ENCODE assay signal across 8 cellular contexts in genomic region chr14:102320033-102320660, GRCh38. TPM values are rescaled to one million over a fixed set of nuclear protein-coding genes. Genes with fewer than 3 reads are reported as not detected.
DNase-seq lines count a peak whose midpoint lies in the region; ATAC-seq and TF ChIP-seq lines count a peak whose summit lies in the region.

No MANE protein-coding gene starts in this region.

- H2BK5ac ChIP-seq in neuronal stem cell (ENCODE audit: low read length) = no peak overlapping the region

- H3K9ac ChIP-seq in OCI-LY1 (ENCODE audit: low read length) = peak overlapping the region; percentile 64
- H3K9ac ChIP-seq in neuronal stem cell (ENCODE audit: low read depth, low read length, poor library complexity) = peak overlapping the region; percentile 74

- H2BK12ac ChIP-seq in neuronal stem cell (ENCODE audit: low read length) = no peak overlapping the region

- peak; percentile 35 for ATAC-seq in GM18502 (IDR thresholded peaks at IDR 0.05; ENCODE audit: poor library complexity, unreplicated experiment)
- ATAC-seq in HG02840 (IDR thresholded peaks at IDR 0.05; ENCODE audit: low FRiP score, unreplicated experiment) = peak; percentile 33
- ATAC-seq in foreskin keratinocyte = peak; percentile 34
- no peak for ATAC-seq in GM21576 (IDR thresholded peaks at IDR 0.05; ENCODE audit: unreplicated experiment)

- H3K4me1 ChIP-seq in OCI-LY1 (ENCODE audit: insufficient read depth, low read length, severe bottlenecking) = peaks cover 44% of the 10 kb centered on the region
- no peaks in the 10 kb centered on the region for H3K4me1 ChIP-seq in foreskin keratinocyte
- peaks cover 12 to 14% of the 10 kb centered on the region in 2 donors for H3K4me1 ChIP-seq in neuronal stem cell (ENCODE audit: control insufficient read depth in 2 of 2, insufficient read depth in 1 of 2, low read depth in 1 of 2, low read length in 2 of 2)

- H3K27ac ChIP-seq in OCI-LY1 (ENCODE audit: low read depth, low read length, poor library complexity, severe bottlenecking) = peak overlapping the region; percentile 48
- H3K27ac ChIP-seq in foreskin keratinocyte = peak overlapping the region; percentile 54
- no peak overlapping the region for H3K27ac ChIP-seq in neuronal stem cell (replicated peaks; ENCODE audit: low read length)

- H3K9me3 ChIP-seq in OCI-LY1 (ENCODE audit: low read length) (no peaks in the 10 kb centered on the region), neuronal stem cell (replicated peaks in 1 of 2; ENCODE audit: control insufficient read depth in 2 of 2, insufficient read depth in 1 of 2, low read depth in 1 of 2, low read length in 2 of 2) (no peaks in the 10 kb centered on the region)

- no peak overlapping the region for H2AFZ ChIP-seq in OCI-LY1 (ENCODE audit: low read length)
- peak overlapping the region; percentile 89 for H2AFZ ChIP-seq in neuronal stem cell (ENCODE audit: low read length)

- no peaks in the 10 kb centered on the region for H3K79me2 ChIP-seq in OCI-LY1 (ENCODE audit: insufficient read depth, low read length)

- no peak overlapping the region for H2AK5ac ChIP-seq in neuronal stem cell (ENCODE audit: low read depth, low read length)

- peak; percentile 35 for DNase-seq in activated effector memory CD4-positive, alpha-beta T cell treated with Interleukin-2 at 50 U/mL for 16 hours
- DNase-seq in foreskin keratinocyte (no peak), neuronal stem cell (ENCODE audit: low spot score) (no peak), NCI-H524 treated with DMSO at 0.1 percent for 48 hours (lab: John Stamatoyannopoulos, UW) (no peak)

- no peak overlapping the region for H2BK15ac ChIP-seq in neuronal stem cell (ENCODE audit: low read length)

- no peak for TF ChIP-seq CTCF in OCI-LY1 (IDR thresholded peaks at IDR 0.05; ENCODE audit: low read length)
- TF ChIP-seq CTCF in foreskin keratinocyte (conservative IDR thresholded peaks at IDR 0.05) = no peak

- H3K4me3 ChIP-seq in OCI-LY1 (ENCODE audit: low read depth, low read length, poor library complexity, severe bottlenecking) = peak overlapping the region; percentile 70
- H3K4me3 ChIP-seq in neuronal stem cell (ENCODE audit: low read length in 2 of 2) = peak overlapping the region; percentile 78 to 90

- H3K23ac ChIP-seq in neuronal stem cell (ENCODE audit: low read depth, low read length, poor library complexity) = no peak overlapping the region

- no peaks in the 10 kb centered on the region for H3K9me2 ChIP-seq in OCI-LY1 (ENCODE audit: low read depth, low read length)

- H3K4ac ChIP-seq in neuronal stem cell (ENCODE audit: low read length) = no peak overlapping the region

- H3K79me1 ChIP-seq in neuronal stem cell (ENCODE audit: low read depth, low read length) = peaks cover 3% of the 10 kb centered on the region

- H3K14ac ChIP-seq in neuronal stem cell (ENCODE audit: low read length) = no peak overlapping the region

- H3K18ac ChIP-seq in neuronal stem cell (ENCODE audit: low read length) = peak overlapping the region; percentile 55

- H2BK120ac ChIP-seq in neuronal stem cell (ENCODE audit: low read depth, low read length) = no peak overlapping the region

- H3K4me2 ChIP-seq in OCI-LY1 (ENCODE audit: low read length) (peak overlapping the region; percentile 70), neuronal stem cell (ENCODE audit: insufficient read depth, low read length, poor library complexity, severe bottlenecking) (peak overlapping the region; percentile 62)

- no peaks in the 10 kb centered on the region for H3F3A ChIP-seq in OCI-LY1 (ENCODE audit: insufficient read depth, low read length)

- H3K27me3 ChIP-seq in OCI-LY1 (ENCODE audit: insufficient read depth, low read length) = no peaks in the 10 kb centered on the region
- no peaks in the 10 kb centered on the region for H3K27me3 ChIP-seq in foreskin keratinocyte
- H3K27me3 ChIP-seq in neuronal stem cell (ENCODE audit: control insufficient read depth in 3 of 3, insufficient read depth in 3 of 3, low read depth in 1 of 3, low read length in 3 of 3) = no peaks in the 10 kb centered on the region

- H3K36me3 ChIP-seq in OCI-LY1 (ENCODE audit: insufficient read depth, low read length) (no peaks in the 10 kb centered on the region), neuronal stem cell (replicated peaks in 1 of 2; ENCODE audit: control insufficient read depth in 2 of 2, insufficient read depth in 2 of 2, low read length in 2 of 2) (peaks cover 2 to 17% of the 10 kb centered on the region in 2 donors)

- no peaks in the 10 kb centered on the region for H4K20me1 ChIP-seq in OCI-LY1 (ENCODE audit: insufficient read depth, low read length)

- no peak overlapping the region for H4K8ac ChIP-seq in neuronal stem cell (ENCODE audit: low read depth, low read length)

- no peak overlapping the region for H4K91ac ChIP-seq in neuronal stem cell (ENCODE audit: low read depth, low read length, poor library complexity)

- WGBS in neuronal stem cell (ENCODE audit: extremely low coverage in 2 of 2, insufficient read length in 2 of 2, insufficient replicate concordance in 1 of 2), 2 donors = no CpG with 5 or more reads among the region's 30 CpGs

RNA-seq across cellular contexts. Expression of gene ZNF839, which starts 0.6 kb away (rescaled TPM):
- 8.0 and 10.2 TPM in 2 replicates for total RNA-seq in foreskin keratinocyte
- polyA plus RNA-seq in foreskin keratinocyte = 6.5 and 7.4 TPM in 2 replicates
- polyA plus RNA-seq in neuronal stem cell (2013, experiment 1 of 2) = 8.2 TPM
- polyA plus RNA-seq in neuronal stem cell (2013, experiment 2 of 2) = 8.3 TPM

RNA-seq across cellular contexts. Expression of gene MOK, which starts 15.2 kb away (rescaled TPM):
- 22.1 and 28.9 TPM in 2 replicates for total RNA-seq in foreskin keratinocyte
- polyA plus RNA-seq in foreskin keratinocyte = 20.1 and 27.6 TPM in 2 replicates
- 9.5 TPM for polyA plus RNA-seq in neuronal stem cell (2013, experiment 1 of 2)
- 9.4 TPM for polyA plus RNA-seq in neuronal stem cell (2013, experiment 2 of 2)

RNA-seq across cellular contexts. Expression of gene CINP, which starts 42.5 kb away (rescaled TPM):
- total RNA-seq in foreskin keratinocyte = 44.0 and 44.8 TPM in 2 replicates
- 52.8 and 55.3 TPM in 2 replicates for polyA plus RNA-seq in foreskin keratinocyte
- 28.4 TPM for polyA plus RNA-seq in neuronal stem cell (2013, experiment 1 of 2)
- polyA plus RNA-seq in neuronal stem cell (2013, experiment 2 of 2) = 26.9 TPM

RNA-seq across cellular contexts. Expression of gene TECPR2, which starts 42.6 kb away (rescaled TPM):
- total RNA-seq in foreskin keratinocyte = 10.4 and 10.6 TPM in 2 replicates
- 3.3 and 3.4 TPM in 2 replicates for polyA plus RNA-seq in foreskin keratinocyte
- 7.9 TPM for polyA plus RNA-seq in neuronal stem cell (2013, experiment 1 of 2)
- polyA plus RNA-seq in neuronal stem cell (2013, experiment 2 of 2) = 6.8 TPM
